Comparison of ENCODE assay signal across 26 cellular contexts in the genomic region with DNA sequence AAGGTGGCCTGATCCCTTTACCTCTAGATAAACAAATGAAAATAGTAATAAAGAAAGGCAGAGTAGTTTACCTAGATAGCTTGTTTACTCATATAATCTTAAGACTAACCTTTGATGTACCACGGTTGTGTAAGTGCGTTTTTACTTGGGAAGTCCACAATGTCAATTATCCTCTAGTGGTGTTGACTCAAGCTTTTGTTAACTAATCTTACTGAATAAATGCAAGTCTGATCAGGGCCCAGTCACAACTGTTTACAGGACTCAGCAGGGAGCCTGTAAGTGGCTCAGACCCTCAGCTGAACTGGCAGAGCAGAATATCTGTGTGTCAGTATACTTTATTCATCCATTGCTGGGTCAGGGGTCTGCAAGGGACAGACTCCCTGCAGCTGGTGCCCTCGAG.
DNase-seq lines count a peak whose midpoint lies in the region; ATAC-seq and TF ChIP-seq lines count a peak whose summit lies in the region.
"Had no signal": no experiment of that assay in that cellular context is flagged by ENCODE, and none has a peak within 500 bp of the region (broad histone marks: within the 10 kb centered on the region; RNA-seq: fewer than 3 reads in every experiment).

No MANE protein-coding gene starts in this region.

- H3K27ac Mint-ChIP-seq in WTC11: no peak overlapping the region
- H3K27ac Mint-ChIP-seq: activated CD8-positive, alpha-beta T cell treated with anti-CD3 and anti-CD28 coated beads, Interleukin-2, amount 10 ng/mL, durations not matched to agents 7 days and 5 days; CD4-positive, alpha-beta memory T cell; T-helper 2 cell treated with Interferon-gamma antibody and Interleukin-4, amounts not matched to agents 5 μg/mL and 100 μg/mL, for 36 hours had no signal

- ATAC-seq in left lung (peak; percentile 41), WTC11 (no peak), GM18517 (IDR thresholded peaks at IDR 0.05; ENCODE audit: unreplicated experiment) (no peak), GM18909 (IDR thresholded peaks at IDR 0.05; ENCODE audit: poor library complexity, unreplicated experiment) (no peak)
- ATAC-seq: activated CD8-positive, alpha-beta T cell treated with anti-CD3 and anti-CD28 coated beads, Interleukin-2, amount 10 ng/mL, durations not matched to agents 7 days and 5 days; right cardiac atrium had no signal

- H3K9me3 Mint-ChIP-seq in WTC11: peaks cover 14% of the 10 kb centered on the region

- peaks cover 21% of the 10 kb centered on the region for H3K36me3 Mint-ChIP-seq in WTC11
- H3K36me3 Mint-ChIP-seq: CD4-positive, alpha-beta memory T cell had no signal

- no peaks in the 10 kb centered on the region for H3K27me3 ChIP-seq in left lung

- H3K27ac ChIP-seq in left lung: no peak overlapping the region
- H3K27ac ChIP-seq: dorsolateral prefrontal cortex, HL-60 had no signal

- H3K36me3 ChIP-seq in left lung: no peaks in the 10 kb centered on the region

- DNase-seq in DMS79 treated with DMSO at 0.1 percent for 48 hours (lab: John Stamatoyannopoulos, UW): peak; percentile 87
- DNase-seq in NCI-H1105 (lab: John Stamatoyannopoulos, UW): peak; percentile 46
- DNase-seq in NCI-H69 (lab: John Stamatoyannopoulos, UW): peak; percentile 99
- DNase-seq in left lung: no peak
- DNase-seq in NK-92 (lab: John Stamatoyannopoulos, UW; ENCODE audit: unreplicated experiment): no peak
- DNase-seq in WTC11 (ENCODE audit: low spot score): no peak
- DNase-seq: activated CD4-positive, CD25-positive, alpha-beta regulatory T cell; activated CD8-positive, alpha-beta T cell treated with anti-CD3 and anti-CD28 coated beads, Interleukin-2, amount 10 ng/mL, durations not matched to agents 7 days and 5 days; activated naive CD4-positive, alpha-beta T cell; activated T-cell treated with anti-CD3 and anti-CD28 coated beads, Interleukin-2, amount 50 U/mL, for 1 hour; amygdala; caudate nucleus; CD4-positive, alpha-beta memory T cell; dorsolateral prefrontal cortex; foreskin melanocyte; mammary epithelial cell; NCI-H226; nucleus accumbens; right cardiac atrium; RPMI8226; SK-N-SH; substantia nigra had no signal

- no peaks in the 10 kb centered on the region for H3K9me3 ChIP-seq in left lung
- H3K9me3 ChIP-seq: SK-N-SH had no signal

- TF ChIP-seq CTCF in left lung (IDR thresholded peaks at IDR 0.05): no peak
- no peak for TF ChIP-seq CTCF in WTC11 (IDR thresholded peaks at IDR 0.05)

- H3K27me3 Mint-ChIP-seq in WTC11 (ENCODE audit: low read depth): peaks cover 66% of the 10 kb centered on the region

- H3K4me3 ChIP-seq in left lung: no peak overlapping the region
- H3K4me3 ChIP-seq: dorsolateral prefrontal cortex had no signal

- H3K4me1 ChIP-seq in left lung: no peaks in the 10 kb centered on the region

- CTCF ChIA-PET in WTC11 (lab: Charles Lee): interaction anchor here (0.7 to 1.2 kb wide), 2 partner anchors 13 to 292 kb away, joined by 3 read pairs; no protein-coding TSS in a partner anchor

- peaks cover 29% of the 10 kb centered on the region for H3K4me1 Mint-ChIP-seq in WTC11
- H3K4me1 Mint-ChIP-seq: CD4-positive, alpha-beta memory T cell had no signal

- no peak overlapping the region for H3K4me3 Mint-ChIP-seq in WTC11
- H3K4me3 Mint-ChIP-seq: activated CD8-positive, alpha-beta T cell treated with anti-CD3 and anti-CD28 coated beads, Interleukin-2, amount 10 ng/mL, durations not matched to agents 7 days and 5 days; CD4-positive, alpha-beta memory T cell; T-helper 2 cell treated with Interferon-gamma antibody and Interleukin-4, amounts not matched to agents 5 μg/mL and 100 μg/mL, for 36 hours had no signal

- intact Hi-C loops in left lung (cut with DNase I): no loop called here

- POLR2A ChIA-PET in WTC11 (lab: Charles Lee): no interaction called here

TF ChIP-seq in WTC11, 78 proteins besides CTCF, POLR2A, EP300 and RAD21:
- TF ChIP-seq ZNF423 (CRISPR knock-in tag; IDR thresholded peaks at IDR 0.05) (no peak), NFE2L1 (CRISPR knock-in tag; IDR thresholded peaks at IDR 0.05) (no peak), E2F4 (CRISPR knock-in tag; IDR thresholded peaks at IDR 0.05; ENCODE audit: borderline replicate concordance, low read depth) (no peak), CREB1 (CRISPR knock-in tag; IDR thresholded peaks at IDR 0.05) (no peak), ATF6 (CRISPR knock-in tag; IDR thresholded peaks at IDR 0.05) (no peak), RELA (CRISPR knock-in tag; IDR thresholded peaks at IDR 0.05; ENCODE audit: borderline replicate concordance) (no peak), ZNF232 (CRISPR knock-in tag; IDR thresholded peaks at IDR 0.05) (no peak)

Comparison
In these comparisons a context has a peak if more than half of its experiments do, and no peak if none do; other contexts are left out.
1. DNase-seq: peak in DMS79 treated with DMSO at 0.1 percent for 48 hours (single experiment), NCI-H1105 (single experiment) and NCI-H69 (single experiment); none in left lung (0 of 2), NK-92 (single experiment) and WTC11 (single experiment).